17 cellular contexts compared by ENCODE assay signal in the genomic region with DNA sequence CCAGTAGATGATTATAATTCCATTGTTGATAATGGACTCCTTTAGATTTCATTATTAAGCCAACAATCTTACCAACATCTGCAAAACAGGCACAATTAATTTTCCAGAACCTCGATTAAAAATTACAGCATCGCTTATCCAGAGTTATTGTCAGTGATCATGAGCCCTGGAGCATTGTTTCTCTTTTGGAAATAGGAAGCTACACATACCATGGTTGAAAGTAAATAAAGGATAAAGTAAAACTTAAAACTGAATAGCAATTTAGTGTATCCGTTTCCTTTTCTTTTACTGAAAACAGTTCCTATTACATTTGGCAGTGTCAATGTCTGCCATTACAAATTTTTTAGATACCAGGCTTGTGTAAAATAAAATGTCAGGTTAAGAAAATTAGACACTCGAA. TPM values are rescaled to one million over a fixed set of nuclear protein-coding genes. Genes with fewer than 3 reads are reported as not detected.
DNase-seq lines count a peak whose midpoint lies in the region; TF ChIP-seq lines count a peak whose summit lies in the region.
"Had no signal": no experiment of that assay in that cellular context is flagged by ENCODE, and none has a peak within 500 bp of the region (broad histone marks: within the 10 kb centered on the region; RNA-seq: fewer than 3 reads in every experiment).

No MANE protein-coding gene starts in this region.

- TF ChIP-seq POLR2A in esophagus muscularis mucosa (IDR thresholded peaks at IDR 0.05; ENCODE audit: low read depth), result no peak

- H3K27me3 ChIP-seq in SJCRH30 (no peaks in the 10 kb centered on the region), esophagus muscularis mucosa (no peaks in the 10 kb centered on the region), neural progenitor cell (peaks cover 100% of the 10 kb centered on the region)
- no peaks in the 10 kb centered on the region for H3K27me3 ChIP-seq in CD4-positive, alpha-beta memory T cell (ENCODE audit: insufficient read depth, low read length)
- H3K27me3 ChIP-seq: BLaER1 had no signal

- intact Hi-C loops in esophagus muscularis mucosa (cut with DNase I), result no loop called here
- intact Hi-C loops in CD4-positive, alpha-beta memory T cell (cut with micrococcal nuclease), result no loop called here

- H3K36me3 Mint-ChIP-seq in nephron (ENCODE audit: low read depth) (peaks cover 53% of the 10 kb centered on the region), type B pancreatic cell (peaks cover 53% of the 10 kb centered on the region), neural progenitor cell (no peaks in the 10 kb centered on the region)
- no peaks in the 10 kb centered on the region for H3K36me3 Mint-ChIP-seq in CD4-positive, alpha-beta memory T cell

- peaks cover 9% of the 10 kb centered on the region for H3K27me3 Mint-ChIP-seq in nephron (ENCODE audit: low read depth)
- peaks cover 56% of the 10 kb centered on the region for H3K27me3 Mint-ChIP-seq in type B pancreatic cell
- H3K27me3 Mint-ChIP-seq in CD4-positive, alpha-beta memory T cell, result peaks cover 0 to 6% of the 10 kb centered on the region in 2 donors
- H3K27me3 Mint-ChIP-seq in neural progenitor cell (ENCODE audit: insufficient read depth, low read depth), result peaks cover 88% of the 10 kb centered on the region

- no peak overlapping the region for H3K9ac ChIP-seq in neural progenitor cell
- H3K9ac ChIP-seq: BLaER1 had no signal

- H3K4me3 ChIP-seq in SJCRH30 (peak overlapping the region; percentile 99), esophagus muscularis mucosa (peak overlapping the region; percentile 68 to 88 (median 77)), neural progenitor cell (no peak overlapping the region)
- H3K4me3 ChIP-seq in CD4-positive, alpha-beta memory T cell (ENCODE audit: low read length in 2 of 2), result no peak overlapping the region
- H3K4me3 ChIP-seq: BLaER1 had no signal

- H2AFZ ChIP-seq in neural progenitor cell (replicated peaks), result no peak overlapping the region

- H3K36me3 ChIP-seq in SJCRH30 (peaks cover 17% of the 10 kb centered on the region), esophagus muscularis mucosa (no peaks in the 10 kb centered on the region), neural progenitor cell (no peaks in the 10 kb centered on the region)
- H3K36me3 ChIP-seq in CD4-positive, alpha-beta memory T cell (ENCODE audit: insufficient read depth, low read length), result no peaks in the 10 kb centered on the region
- H3K36me3 ChIP-seq: BLaER1, neutrophil had no signal

- H3K4me1 ChIP-seq in SJCRH30 (peaks cover 17% of the 10 kb centered on the region), esophagus muscularis mucosa (peaks cover 30 to 70% (median 59%) of the 10 kb centered on the region in 4 donors), neural progenitor cell (no peaks in the 10 kb centered on the region)
- H3K4me1 ChIP-seq in CD4-positive, alpha-beta memory T cell (ENCODE audit: insufficient read depth, low read length), result no peaks in the 10 kb centered on the region
- H3K4me1 ChIP-seq: BLaER1 had no signal

- no peak for DNase-seq in SJCRH30
- DNase-seq in esophagus muscularis mucosa (ENCODE audit: extremely low spot score), result no peak
- no peak for DNase-seq in type B pancreatic cell (ENCODE audit: extremely low spot score, unreplicated experiment)
- no peak for DNase-seq in CD4-positive, alpha-beta memory T cell
- DNase-seq in neural progenitor cell (ENCODE audit: low spot score), result no peak
- DNase-seq in foreskin melanocyte, result no peak
- no peak for DNase-seq in HEK293T (ENCODE audit: extremely low spot score)
- DNase-seq: DMS79 treated with DMSO at 0.1 percent for 48 hours, Kasumi-1, NCI-H187 treated with DMSO at 0.1 percent for 48 hours, NCI-H524 treated with DMSO at 0.1 percent for 48 hours, T1000 had no signal

- TF ChIP-seq CTCF in esophagus muscularis mucosa (IDR thresholded peaks at IDR 0.05) (no peak), nephron (IDR thresholded peaks at IDR 0.05; ENCODE audit: unreplicated experiment in 3 of 3) (no peak), type B pancreatic cell (conservative IDR thresholded peaks at IDR 0.05) (no peak), neural progenitor cell (IDR thresholded peaks at IDR 0.05) (no peak)

- H3K27ac Mint-ChIP-seq in nephron (peak overlapping the region; percentile 99 to 100 (median 100)), type B pancreatic cell (peak overlapping the region; percentile 97), neural progenitor cell (no peak overlapping the region)
- H3K27ac Mint-ChIP-seq in CD4-positive, alpha-beta memory T cell, result no peak overlapping the region

- POLR2A ChIA-PET in CD4-positive, alpha-beta memory T cell (lab: Charles Lee; ENCODE audit: partially characterized antibody), result no interaction called here
- POLR2A ChIA-PET in HEK293T (lab: Yijun Ruan, JAX), result interaction anchor here (0.6 to 1.7 kb wide), 3 partner anchors 16 to 44 kb away, joined by 3 to 7 read pairs (median 3); partner anchors contain the start of genes HOXA1, HOXA5 and HOXA7

- H3K4me1 Mint-ChIP-seq in nephron (peaks cover 64% of the 10 kb centered on the region), type B pancreatic cell (ENCODE audit: unreplicated experiment) (peaks cover 27% of the 10 kb centered on the region), neural progenitor cell (no peaks in the 10 kb centered on the region)
- H3K4me1 Mint-ChIP-seq in CD4-positive, alpha-beta memory T cell, result no peaks in the 10 kb centered on the region

- H3K9me3 ChIP-seq in SJCRH30 (replicated peaks) (no peaks in the 10 kb centered on the region), esophagus muscularis mucosa (no peaks in the 10 kb centered on the region), neural progenitor cell (ENCODE audit: low read depth) (no peaks in the 10 kb centered on the region)
- no peaks in the 10 kb centered on the region for H3K9me3 ChIP-seq in CD4-positive, alpha-beta memory T cell (ENCODE audit: control insufficient read depth in 1 of 2, low read length in 2 of 2)
- H3K9me3 ChIP-seq: neutrophil had no signal

- CTCF ChIA-PET in CD4-positive, alpha-beta memory T cell (lab: Charles Lee; ENCODE audit: partially characterized antibody), result no interaction called here
- CTCF ChIA-PET in HEK293T (lab: Yijun Ruan, JAX), result no interaction called here

- H3K27ac ChIP-seq in SJCRH30 (no peak overlapping the region; the same call in 1 of the 2 replicates), esophagus muscularis mucosa (replicated peaks in 1 of 4) (peak overlapping the region; percentile 96 to 100 (median 99)), neural progenitor cell (no peak overlapping the region)
- no peak overlapping the region for H3K27ac ChIP-seq in CD4-positive, alpha-beta memory T cell (ENCODE audit: low read depth, low read length)
- H3K27ac ChIP-seq: BLaER1, neutrophil had no signal

- no peaks in the 10 kb centered on the region for H3K79me2 ChIP-seq in neural progenitor cell (ENCODE audit: low read depth)

- H3K4me2 ChIP-seq in neural progenitor cell, result no peak overlapping the region
- H3K4me2 ChIP-seq: BLaER1 had no signal

- WGBS in esophagus muscularis mucosa, result 11% methylated on average over 4 of the region's 4 CpGs

- peaks cover 13% of the 10 kb centered on the region for H3F3A ChIP-seq in neural progenitor cell (ENCODE audit: low read depth)

- TF ChIP-seq EP300 in esophagus muscularis mucosa (IDR thresholded peaks at IDR 0.05), result no peak

- H3K4me3 Mint-ChIP-seq in nephron (peak overlapping the region; percentile 96 to 99 (median 96)), type B pancreatic cell (peak overlapping the region; percentile 97), neural progenitor cell (no peak overlapping the region)
- H3K4me3 Mint-ChIP-seq in CD4-positive, alpha-beta memory T cell, result no peak overlapping the region

- H3K9me3 Mint-ChIP-seq in nephron (no peaks in the 10 kb centered on the region), type B pancreatic cell (no peaks in the 10 kb centered on the region), neural progenitor cell (peaks cover 3% of the 10 kb centered on the region)
- H3K9me3 Mint-ChIP-seq in CD4-positive, alpha-beta memory T cell, result peaks cover 0 to 2% (median 0%) of the 10 kb centered on the region in 8 donors

- H4K20me1 ChIP-seq in neural progenitor cell (ENCODE audit: low read depth), result peaks cover 95% of the 10 kb centered on the region
- H4K20me1 ChIP-seq: BLaER1 had no signal

TF ChIP-seq in HEK293T, 16 proteins besides CTCF, POLR2A, EP300 and RAD21 (continues in another document):
- no peak for TF ChIP-seq CTBP1 (IDR thresholded peaks at IDR 0.05; ENCODE audit: borderline replicate concordance)
- TF ChIP-seq LEF1 (IDR thresholded peaks at IDR 0.05; ENCODE audit: borderline replicate concordance), result no peak

RNA-seq across cellular contexts. Expression of gene HOXA2, which starts 9.9 kb away (rescaled TPM):
- total RNA-seq in SJCRH30 (2014; rRNA removed; shearing (Covaris generic)), result 2.8 and 4.2 TPM in 2 replicates
- total RNA-seq in esophagus muscularis mucosa (1 to 10 TPM; 3.3 to 5.4 (median 4.4) TPM), type B pancreatic cell (ENCODE audit: low replicate concordance) (7.7 and 26.8 TPM in 2 replicates), neural progenitor cell (ENCODE audit: low replicate concordance) (not detected in 2 replicates)
- total RNA-seq in CD4-positive, alpha-beta memory T cell, result not detected
- not detected for polyA plus RNA-seq in CD4-positive, alpha-beta memory T cell
- total RNA-seq: temporal lobe had no signal

RNA-seq across cellular contexts. Expression of gene HOXA1, which starts 16.6 kb away (rescaled TPM):
- total RNA-seq in SJCRH30 (2014; rRNA removed; shearing (Covaris generic)), result 6.8 and 7.3 TPM in 2 replicates
- total RNA-seq in esophagus muscularis mucosa, result 1 to 10 TPM in 1 of 4 donors, under 1 TPM in 3; 0.17 to 1.4 (median 0.56) TPM
- total RNA-seq in type B pancreatic cell (ENCODE audit: low replicate concordance), result 9.5 and 22.0 TPM in 2 replicates
- under 1 TPM; 0.73 to 0.75 TPM for total RNA-seq in CD4-positive, alpha-beta memory T cell
- under 1 TPM; 0.49 to 0.68 TPM for polyA plus RNA-seq in CD4-positive, alpha-beta memory T cell
- total RNA-seq in neural progenitor cell (ENCODE audit: low replicate concordance), result not detected in 2 replicates
- total RNA-seq: Right ventricle myocardium inferior, temporal lobe had no signal

RNA-seq across cellular contexts. Expression of gene HOXA4, which starts 18.2 kb away (rescaled TPM):
- total RNA-seq in SJCRH30 (2014; rRNA removed; shearing (Covaris generic)), result 5.3 and 5.6 TPM in 2 replicates
- total RNA-seq in esophagus muscularis mucosa, result 10 to 100 TPM; 12.5 to 26.8 (median 18.1) TPM
- total RNA-seq in type B pancreatic cell (ENCODE audit: low replicate concordance), result 28.5 and 37.6 TPM in 2 replicates
- total RNA-seq in CD4-positive, alpha-beta memory T cell, result under 1 TPM in 1 of 2 experiments, not detected in 1; 0.19 TPM
- polyA plus RNA-seq in CD4-positive, alpha-beta memory T cell, result under 1 TPM in 1 of 2 donors, not detected in 1; 0.30 TPM
- total RNA-seq in neural progenitor cell (ENCODE audit: low replicate concordance), result not detected in 2 replicates
- total RNA-seq: temporal lobe had no signal

RNA-seq across cellular contexts. Expression of gene HOXA5, which starts 31.1 kb away (rescaled TPM):
- total RNA-seq in SJCRH30 (2014; rRNA removed; shearing (Covaris generic)), result 10.4 and 11.9 TPM in 2 replicates
- total RNA-seq in esophagus muscularis mucosa (10 to 100 TPM in 3 of 4 donors, 1 to 10 TPM in 1; 7.8 to 24.8 (median 14.7) TPM), type B pancreatic cell (ENCODE audit: low replicate concordance) (55.0 and 77.7 TPM in 2 replicates), neural progenitor cell (ENCODE audit: low replicate concordance) (not detected in 2 replicates)
- total RNA-seq in CD4-positive, alpha-beta memory T cell, result not detected
- polyA plus RNA-seq in CD4-positive, alpha-beta memory T cell, result not detected
- total RNA-seq: Right ventricle myocardium inferior, temporal lobe had no signal

RNA-seq across cellular contexts. Expression of gene HOXA6, which starts 35.2 kb away (rescaled TPM):
- total RNA-seq in SJCRH30 (2014; rRNA removed; shearing (Covaris generic)), result 3.8 and 4.6 TPM in 2 replicates
- total RNA-seq in esophagus muscularis mucosa (under 1 TPM in 2 of 4 donors, not detected in 2; 0.66 to 0.92 TPM), type B pancreatic cell (ENCODE audit: low replicate concordance) (4.2 and 10.9 TPM in 2 replicates), neural progenitor cell (ENCODE audit: low replicate concordance) (not detected in 2 replicates)
- not detected for total RNA-seq in CD4-positive, alpha-beta memory T cell
- not detected for polyA plus RNA-seq in CD4-positive, alpha-beta memory T cell
- total RNA-seq: Right ventricle myocardium inferior, temporal lobe had no signal

Comparison
In these comparisons a context has a peak if more than half of its experiments do, and no peak if none do; other contexts are left out.
1. H3K27ac ChIP-seq: peak in esophagus muscularis mucosa (4 of 4); none in SJCRH30 (single experiment), CD4-positive, alpha-beta memory T cell (single experiment) and neural progenitor cell (single experiment).
2. H3K4me3 ChIP-seq: peak in SJCRH30 (single experiment) and esophagus muscularis mucosa (4 of 4); none in CD4-positive, alpha-beta memory T cell (0 of 2) and neural progenitor cell (single experiment).
3. H3K27ac Mint-ChIP-seq: peak in nephron (3 of 3) and type B pancreatic cell (single experiment); none in CD4-positive, alpha-beta memory T cell (0 of 7) and neural progenitor cell (single experiment).
4. H3K4me3 Mint-ChIP-seq: peak in nephron (3 of 3) and type B pancreatic cell (single experiment); none in CD4-positive, alpha-beta memory T cell (0 of 8) and neural progenitor cell (single experiment).